Comparison of ENCODE assay signal across 8 cellular contexts in genomic region chr19:2474232-2475017, GRCh38. TPM values are rescaled to one million over a fixed set of nuclear protein-coding genes. Genes with fewer than 3 reads are reported as not detected.
DNase-seq lines count a peak whose midpoint lies in the region; ATAC-seq and TF ChIP-seq lines count a peak whose summit lies in the region.

No MANE protein-coding gene starts in this region.

- H3K4me1 ChIP-seq in left lung = peaks cover 9 to 22% of the 10 kb centered on the region in 2 donors

- intact Hi-C loops in left lung (cut with DNase I) = loop anchor here in 1 of 2 donors (10.0 kb wide), 2 partner anchors 100 to 130 kb away; no protein-coding TSS in a partner anchor

- peak; percentile 46 for ATAC-seq in HG02885 (IDR thresholded peaks at IDR 0.05; ENCODE audit: poor library complexity, unreplicated experiment)
- peak; percentile 65 for ATAC-seq in left lung

- H3K4me3 ChIP-seq in GM08714 (ENCODE audit: low read length) = peak overlapping the region; percentile 59; the same call in 1 of the 2 replicates
- peak overlapping the region; percentile 92 to 97 for H3K4me3 ChIP-seq in left lung

- no peaks in the 10 kb centered on the region for H3K9me3 ChIP-seq in left lung

- H3K36me3 ChIP-seq in left lung = peaks cover 0 to 16% of the 10 kb centered on the region in 2 donors

- peak; percentile 86 for DNase-seq in NCI-H226
- peak; percentile 92 for DNase-seq in activated CD4-positive, alpha-beta T cell treated with anti-CD3 and anti-CD28 coated beads for 48 hours
- DNase-seq in left lung = peak; percentile 86 to 98
- peak; percentile 90 to 92 for DNase-seq in stimulated activated CD4-positive, alpha-beta T cell treated with anti-CD3 and anti-CD28 coated beads, Interleukin-2, amount 100 ng/mL, for 24 hours
- DNase-seq in COLO829 (ENCODE audit: low spot score) = no peak

- peak; percentile 96 to 99 for TF ChIP-seq CTCF in left lung (IDR thresholded peaks at IDR 0.05)

- H3K27ac ChIP-seq in cingulate gyrus (ENCODE audit: low read depth, low read length) (peak overlapping the region; percentile 60), left lung (peak overlapping the region; percentile 87 to 90)

- H3K27me3 ChIP-seq in left lung = no peaks in the 10 kb centered on the region

RNA-seq across cellular contexts. Expression of gene GADD45B, which starts 1.5 kb away (rescaled TPM):
- 10 to 100 TPM; 54.0 to 73.5 TPM for total RNA-seq in left lung

RNA-seq across cellular contexts. Expression of gene LMNB2, which starts 17.7 kb away (rescaled TPM):
- 10 to 100 TPM; 35.1 to 40.5 TPM for total RNA-seq in left lung

RNA-seq across cellular contexts. Expression of gene TIMM13, which starts 47.0 kb away (rescaled TPM):
- total RNA-seq in left lung = 10 to 100 TPM; 69.1 to 98.0 TPM
